1 cellular context compared by ENCODE assay signal in genomic region chr11:64809781-64810241, GRCh38.
TF ChIP-seq lines count a peak whose summit lies in the region.

No MANE protein-coding gene starts in this region.

TF ChIP-seq in H1, 55 proteins besides CTCF, POLR2A, EP300 and RAD21:
- TF ChIP-seq ASH2L (IDR thresholded peaks at IDR 0.05; ENCODE audit: low read length) (peak; percentile 27), NRF1 (IDR thresholded peaks at IDR 0.05; ENCODE audit: low read depth, low read length) (no peak), BACH1 (IDR thresholded peaks at IDR 0.05; ENCODE audit: low read length) (no peak), CTBP2 (IDR thresholded peaks at IDR 0.05; ENCODE audit: borderline replicate concordance, insufficient read depth, insufficient read length, low read length) (no peak), RBBP5 (IDR thresholded peaks at IDR 0.05; ENCODE audit: borderline replicate concordance, low read depth, low read length) (no peak), CREB1 (IDR thresholded peaks at IDR 0.05) (peak; percentile 30; the same call in 1 of the 2 replicates), EGR1 (IDR thresholded peaks at IDR 0.05; ENCODE audit: borderline replicate concordance, low read depth, low read length) (no peak), KDM4A (IDR thresholded peaks at IDR 0.05; ENCODE audit: low read depth, low read length, severe bottlenecking) (peak; percentile 32), MAX (IDR thresholded peaks at IDR 0.05) (no peak), ZNF274 (IDR thresholded peaks at IDR 0.05; ENCODE audit: borderline replicate concordance, extremely low read depth, low read length) (no peak), JUND (IDR thresholded peaks at IDR 0.05; ENCODE audit: low read length) (no peak), RNF2 (IDR thresholded peaks at IDR 0.05; ENCODE audit: borderline replicate concordance, low read depth, low read length, missing control alignments, poor library complexity, severe bottlenecking) (no peak), SRF (IDR thresholded peaks at IDR 0.05; ENCODE audit: low read depth, low read length) (no peak), TBP (IDR thresholded peaks at IDR 0.05; ENCODE audit: low read depth, low read length) (0 out of 2 replicates have a peak, but pooled peaks have one; percentile 9), HDAC6 (IDR thresholded peaks at IDR 0.05; ENCODE audit: low read depth, low read length) (no peak), SAP30 (IDR thresholded peaks at IDR 0.05; ENCODE audit: insufficient read depth, insufficient replicate concordance, low read length) (no peak), SP2 (IDR thresholded peaks at IDR 0.05; ENCODE audit: low read length) (no peak), CHD2 (IDR thresholded peaks at IDR 0.05; ENCODE audit: low read length) (no peak), POLR2AphosphoS5 (IDR thresholded peaks at IDR 0.05; ENCODE audit: low read depth, low read length) (no peak), BRCA1 (IDR thresholded peaks at IDR 0.05; ENCODE audit: low read depth, low read length) (no peak), SIN3A (conservative IDR thresholded peaks at IDR 0.05 in 1 of 2, IDR thresholded peaks at IDR 0.05 in 1 of 2; ENCODE audit: low read depth in 1 of 2, low read length in 2 of 2) (peak; percentile 66 to 88; a peak in 3 of 4 replicates)
